Comparison of ENCODE assay signal across 26 cellular contexts in the genomic region with DNA sequence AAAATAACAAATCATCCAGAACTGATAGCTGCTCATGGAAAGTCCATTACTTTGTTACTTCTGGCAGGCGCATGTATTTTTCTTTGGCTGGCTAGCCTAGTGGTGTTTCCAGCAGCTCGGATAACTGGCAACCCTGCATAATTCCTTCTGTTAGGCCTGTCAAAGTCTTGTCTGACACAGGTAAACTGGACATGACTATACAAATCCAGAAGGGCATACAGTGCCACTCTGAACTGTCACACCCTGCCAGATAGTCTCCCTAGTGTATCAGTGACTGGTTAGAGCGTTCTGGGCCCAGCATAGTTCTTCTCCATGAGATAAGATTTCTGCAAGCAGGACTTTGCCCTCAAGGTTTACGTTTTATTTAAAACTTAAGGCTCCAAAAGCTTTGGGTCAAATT.
DNase-seq lines count a peak whose midpoint lies in the region; ATAC-seq and TF ChIP-seq lines count a peak whose summit lies in the region.
"Had no signal": no experiment of that assay in that cellular context is flagged by ENCODE, and none has a peak within 500 bp of the region (broad histone marks: within the 10 kb centered on the region; RNA-seq: fewer than 3 reads in every experiment).

No MANE protein-coding gene starts in this region.

- no peak overlapping the region for H3K4ac ChIP-seq in mesenchymal stem cell (ENCODE audit: low read depth in 1 of 2, low read length in 2 of 2)

- no peak overlapping the region for H3K4me2 ChIP-seq in mesenchymal stem cell (ENCODE audit: low read length, poor library complexity, severe bottlenecking)
- H3K4me2 ChIP-seq: GM23338 had no signal

- H3K23ac ChIP-seq in mesenchymal stem cell (ENCODE audit: low read length in 2 of 2): no peak overlapping the region

- no peak for TF ChIP-seq POLR2A in body of pancreas (IDR thresholded peaks at IDR 0.05)

- H3K4me3 ChIP-seq in body of pancreas (no peak overlapping the region), mucosa of descending colon (no peak overlapping the region), thoracic aorta (no peak overlapping the region), mesenchymal stem cell (ENCODE audit: insufficient read depth in 1 of 2, low read depth in 1 of 2, low read length in 2 of 2) (no peak overlapping the region)
- H3K4me3 ChIP-seq: GM23338, K562 had no signal

- no peak for TF ChIP-seq CTCF in body of pancreas (IDR thresholded peaks at IDR 0.05)
- TF ChIP-seq CTCF in mucosa of descending colon (IDR thresholded peaks at IDR 0.05): no peak
- TF ChIP-seq CTCF in thoracic aorta (IDR thresholded peaks at IDR 0.05): no peak

- no peak overlapping the region for H2BK12ac ChIP-seq in mesenchymal stem cell (ENCODE audit: low read length in 2 of 2)

- H3K36me3 ChIP-seq in body of pancreas (replicated peaks in 1 of 2; ENCODE audit: insufficient read depth in 1 of 2, low read depth in 2 of 2) (no peaks in the 10 kb centered on the region), mucosa of descending colon (ENCODE audit: low read depth) (no peaks in the 10 kb centered on the region), thoracic aorta (no peaks in the 10 kb centered on the region), mesenchymal stem cell (ENCODE audit: control insufficient read depth in 1 of 2, insufficient read depth in 2 of 2, low read depth in 1 of 2, low read length in 2 of 2) (no peaks in the 10 kb centered on the region)

- H2BK5ac ChIP-seq in mesenchymal stem cell (ENCODE audit: low read depth, low read length, poor library complexity, severe bottlenecking): no peak overlapping the region

- no peaks in the 10 kb centered on the region for H3K27me3 ChIP-seq in body of pancreas
- no peaks in the 10 kb centered on the region for H3K27me3 ChIP-seq in thoracic aorta (replicated peaks; ENCODE audit: insufficient read depth)
- H3K27me3 ChIP-seq in mesenchymal stem cell (ENCODE audit: control insufficient read depth in 1 of 2, insufficient read depth in 1 of 2, low read length in 2 of 2): no peaks in the 10 kb centered on the region

- H3K4me1 ChIP-seq in body of pancreas: peaks cover 18% of the 10 kb centered on the region
- no peaks in the 10 kb centered on the region for H3K4me1 ChIP-seq in mucosa of descending colon (ENCODE audit: low read depth)
- peaks cover 7 to 55% of the 10 kb centered on the region in 2 donors for H3K4me1 ChIP-seq in thoracic aorta (ENCODE audit: control insufficient read depth in 1 of 2, low read depth in 2 of 2)
- no peaks in the 10 kb centered on the region for H3K4me1 ChIP-seq in mesenchymal stem cell (ENCODE audit: control insufficient read depth, insufficient read depth, low read depth, low read length)

- WGBS in body of pancreas, 2 donors: 29 to 32% methylated on average over 4 of the region's 4 CpGs
- WGBS in mesenchymal stem cell: 87% methylated on average over 4 of the region's 4 CpGs

- H4K91ac ChIP-seq in mesenchymal stem cell (ENCODE audit: low read length): no peak overlapping the region

- no peak overlapping the region for H3K14ac ChIP-seq in mesenchymal stem cell (ENCODE audit: low read length in 2 of 2)

- intact Hi-C loops in body of pancreas (cut with DNase I) (no loop called here), left cardiac atrium (cut with DNase I) (no loop called here), mucosa of descending colon (cut with DNase I, micrococcal nuclease) (no loop called here), sciatic nerve (cut with DNase I) (no loop called here)

- H3K27ac ChIP-seq in body of pancreas: no peak overlapping the region
- H3K27ac ChIP-seq in thoracic aorta: peak overlapping the region; percentile 23 to 30
- H3K27ac ChIP-seq in caudate nucleus (ENCODE audit: low read depth, low read length): no peak overlapping the region
- no peak overlapping the region for H3K27ac ChIP-seq in mesenchymal stem cell (ENCODE audit: low read length, poor library complexity, severe bottlenecking)

- no peak overlapping the region for H2BK15ac ChIP-seq in mesenchymal stem cell (ENCODE audit: low read depth, poor library complexity, severe bottlenecking)

- H3K79me1 ChIP-seq in mesenchymal stem cell (replicated peaks; ENCODE audit: low read length, poor library complexity, severe bottlenecking): no peaks in the 10 kb centered on the region

- H3K18ac ChIP-seq in mesenchymal stem cell (ENCODE audit: low read depth in 1 of 2, low read length in 2 of 2): no peak overlapping the region

- ATAC-seq in body of pancreas: peak; percentile 27
- peak; percentile 38 to 72 for ATAC-seq in left cardiac atrium
- peak; percentile 23 for ATAC-seq in mucosa of descending colon
- no peak for ATAC-seq in thoracic aorta (ENCODE audit: insufficient number of reproducible peaks, low FRiP score, low read depth)
- no peak for ATAC-seq in sciatic nerve
- ATAC-seq: GM23338, K562 had no signal

- no peak overlapping the region for H2AFZ ChIP-seq in mesenchymal stem cell (ENCODE audit: low read depth, low read length)
- H2AFZ ChIP-seq: GM23338 had no signal

- DNase-seq in body of pancreas (no peak), left cardiac atrium (no peak), mucosa of descending colon (peak in 1 of 3 donors; percentile 9), thoracic aorta (ENCODE audit: low spot score) (no peak), NCI-H446 treated with DMSO at 0.1 percent for 48 hours (lab: John Stamatoyannopoulos, UW) (no peak), caudate nucleus (lab: John Stamatoyannopoulos, UW) (no peak), sciatic nerve (ENCODE audit: low spot score) (no peak), mesenchymal stem cell (no peak)
- DNase-seq: C1 segment of cervical spinal cord; CD4-positive, alpha-beta memory T cell; COR-L47; H9; HFFc6; Kasumi-1; NCI-H1092 treated with DMSO at 0.1 percent for 48 hours; NCI-H1436; NCI-H187; NCI-H2081 treated with DMSO at 0.1 percent for 48 hours; NCI-H2171; NCI-H226; NCI-H524; NCI-H748 treated with DMSO at 0.1 percent for 48 hours; RPMI8226; SHP77 treated with DMSO at 0.1 percent for 48 hours had no signal

- H2AK5ac ChIP-seq in mesenchymal stem cell (ENCODE audit: low read length, severe bottlenecking): no peak overlapping the region

- no peak overlapping the region for H2BK120ac ChIP-seq in mesenchymal stem cell (ENCODE audit: low read depth, low read length)

- H3K9ac ChIP-seq in mesenchymal stem cell (ENCODE audit: low read length): no peak overlapping the region

- H3K9me3 ChIP-seq in body of pancreas: no peaks in the 10 kb centered on the region
- H3K9me3 ChIP-seq in mucosa of descending colon: no peaks in the 10 kb centered on the region
- H3K9me3 ChIP-seq in thoracic aorta: no peaks in the 10 kb centered on the region
- H3K9me3 ChIP-seq in mesenchymal stem cell (ENCODE audit: control insufficient read depth, low read length): peaks cover 15% of the 10 kb centered on the region

- no peak overlapping the region for H4K8ac ChIP-seq in mesenchymal stem cell (ENCODE audit: low read length)

Comparison
In these comparisons a context has a peak if more than half of its experiments do, and no peak if none do; other contexts are left out.
1. ATAC-seq: peak in body of pancreas (single experiment), left cardiac atrium (2 of 2) and mucosa of descending colon (single experiment); none in thoracic aorta (single experiment) and sciatic nerve (single experiment).
2. H3K27ac ChIP-seq: peak in thoracic aorta (2 of 2); none in body of pancreas (0 of 4), caudate nucleus (single experiment) and mesenchymal stem cell (single experiment).